In genomic region chr1:147752531-147752930, GRCh38 we compare ENCODE assay signal across 39 cellular contexts. TPM values are rescaled to one million over a fixed set of nuclear protein-coding genes. Genes with fewer than 3 reads are reported as not detected.
"Had no signal": no experiment of that assay in that cellular context is flagged by ENCODE, and none has a peak within 500 bp of the region (broad histone marks: within the 10 kb centered on the region; RNA-seq: fewer than 3 reads in every experiment).

No MANE protein-coding gene starts in this region.

- H3K9me3 Mint-ChIP-seq: activated B cell treated with CpG ODN at 0.5 μM for 24 hours; activated CD4-positive, alpha-beta memory T cell treated with anti-CD3 and anti-CD28 coated beads for 36 hours; activated CD4-positive, alpha-beta T cell treated with anti-CD3 and anti-CD28 coated beads, Interleukin-2, amount 10 ng/mL, durations not matched to agents 24 days and 14 days; activated CD8-positive, alpha-beta T cell treated with anti-CD3 and anti-CD28 coated beads for 36 hours; activated naive CD4-positive, alpha-beta T cell treated with anti-CD3 and anti-CD28 coated beads for 36 hours; activated naive CD4-positive, alpha-beta T cell treated with anti-CD3 and anti-CD28 coated beads, Interleukin-2, amount 50 U/mL, for 24 hours; activated naive CD8-positive, alpha-beta T cell treated with anti-CD3 and anti-CD28 coated beads, Interleukin-2, amount 10 ng/mL, durations not matched to agents 7 days and 5 days; activated naive CD8-positive, alpha-beta T cell treated with anti-CD3 and anti-CD28 coated beads, Interleukin-2, amount 50 U/mL, for 24 hours; activated T-cell treated with anti-CD3 and anti-CD28 coated beads, Interleukin-2, amount 50 U/mL, for 4 hours; activated T-cell treated with anti-CD3 and anti-CD28 coated beads, Interleukin-2, amount 50 U/mL, for 72 hours; activated T-helper 1 cell treated with anti-CD3 and anti-CD28 coated beads, Interleukin-12 subunit alpha, Interleukin-12 subunit beta, Interleukin-2, Interleukin-4 antibody, amounts not matched to agents 30 ng/mL and 10 ng/mL and 1 ng/mL, durations not matched to agents 14 hours and 24 hours and 36 hours; activated T-helper 17 cell treated with anti-CD3 and anti-CD28 coated beads, Interleukin-2, amount 50 U/mL, for 72 hours; brain; central memory CD8-positive, alpha-beta T cell; T-helper 1 cell treated with Interleukin-12 subunit alpha and Interleukin-12 subunit beta and Interleukin-4 antibody, amounts not matched to agents 30 μg/mL and 1 μg/mL, for 36 hours; T-helper 2 cell treated with Interferon-gamma antibody and Interleukin-4, amounts not matched to agents 5 μg/mL and 100 μg/mL, for 36 hours had no signal

- H3K27ac Mint-ChIP-seq: activated B cell treated with CpG ODN at 0.5 μM for 24 hours; activated CD4-positive, alpha-beta memory T cell treated with anti-CD3 and anti-CD28 coated beads for 36 hours; activated CD4-positive, alpha-beta T cell treated with anti-CD3 and anti-CD28 coated beads, Interleukin-2, amount 10 ng/mL, durations not matched to agents 24 days and 14 days; activated CD8-positive, alpha-beta T cell treated with anti-CD3 and anti-CD28 coated beads for 36 hours; activated naive CD4-positive, alpha-beta T cell treated with anti-CD3 and anti-CD28 coated beads for 36 hours; activated naive CD4-positive, alpha-beta T cell treated with anti-CD3 and anti-CD28 coated beads, Interleukin-2, amount 50 U/mL, for 24 hours; activated naive CD8-positive, alpha-beta T cell; activated naive CD8-positive, alpha-beta T cell treated with anti-CD3 and anti-CD28 coated beads, Interleukin-2, amount 10 ng/mL, durations not matched to agents 7 days and 5 days; activated naive CD8-positive, alpha-beta T cell treated with anti-CD3 and anti-CD28 coated beads, Interleukin-2, amount 50 U/mL, for 24 hours; activated T-helper 1 cell treated with anti-CD3 and anti-CD28 coated beads, Interleukin-12 subunit alpha, Interleukin-12 subunit beta, Interleukin-2, Interleukin-4 antibody, amounts not matched to agents 30 ng/mL and 10 ng/mL and 1 ng/mL, durations not matched to agents 14 hours and 24 hours and 36 hours; activated T-helper 17 cell treated with anti-CD3 and anti-CD28 coated beads, Interleukin-2, amount 50 U/mL, for 72 hours; T-helper 1 cell treated with Interleukin-12 subunit alpha and Interleukin-12 subunit beta and Interleukin-4 antibody, amounts not matched to agents 30 μg/mL and 1 μg/mL, for 36 hours; T-helper 2 cell treated with Interferon-gamma antibody and Interleukin-4, amounts not matched to agents 5 μg/mL and 100 μg/mL, for 36 hours had no signal

- H3K4me3 Mint-ChIP-seq: activated B cell treated with CpG ODN at 0.5 μM for 24 hours; activated CD4-positive, alpha-beta memory T cell treated with anti-CD3 and anti-CD28 coated beads for 36 hours; activated CD4-positive, alpha-beta T cell treated with anti-CD3 and anti-CD28 coated beads, Interleukin-2, amount 10 ng/mL, durations not matched to agents 24 days and 14 days; activated CD8-positive, alpha-beta T cell treated with anti-CD3 and anti-CD28 coated beads for 36 hours; activated naive CD4-positive, alpha-beta T cell treated with anti-CD3 and anti-CD28 coated beads for 36 hours; activated naive CD4-positive, alpha-beta T cell treated with anti-CD3 and anti-CD28 coated beads, Interleukin-2, amount 50 U/mL, for 24 hours; activated naive CD8-positive, alpha-beta T cell; activated naive CD8-positive, alpha-beta T cell treated with anti-CD3 and anti-CD28 coated beads, Interleukin-2, amount 10 ng/mL, durations not matched to agents 7 days and 5 days; activated naive CD8-positive, alpha-beta T cell treated with anti-CD3 and anti-CD28 coated beads, Interleukin-2, amount 50 U/mL, for 24 hours; activated T-cell treated with anti-CD3 and anti-CD28 coated beads, Interleukin-2, amount 50 U/mL, for 4 hours; activated T-cell treated with anti-CD3 and anti-CD28 coated beads, Interleukin-2, amount 50 U/mL, for 72 hours; activated T-helper 1 cell treated with anti-CD3 and anti-CD28 coated beads, Interleukin-12 subunit alpha, Interleukin-12 subunit beta, Interleukin-2, Interleukin-4 antibody, amounts not matched to agents 30 ng/mL and 10 ng/mL and 1 ng/mL, durations not matched to agents 14 hours and 24 hours and 36 hours; activated T-helper 17 cell treated with anti-CD3 and anti-CD28 coated beads, Interleukin-2, amount 50 U/mL, for 72 hours; brain; central memory CD8-positive, alpha-beta T cell; T-helper 1 cell treated with Interleukin-12 subunit alpha and Interleukin-12 subunit beta and Interleukin-4 antibody, amounts not matched to agents 30 μg/mL and 1 μg/mL, for 36 hours; T-helper 2 cell treated with Interferon-gamma antibody and Interleukin-4, amounts not matched to agents 5 μg/mL and 100 μg/mL, for 36 hours had no signal

- H3K27me3 ChIP-seq: ascending aorta, cardiac muscle cell had no signal

- H3K36me3 ChIP-seq: ascending aorta, cardiac muscle cell had no signal

- H3K4me1 Mint-ChIP-seq: activated B cell treated with CpG ODN at 0.5 μM for 24 hours; activated CD4-positive, alpha-beta T cell treated with anti-CD3 and anti-CD28 coated beads, Interleukin-2, amount 10 ng/mL, durations not matched to agents 24 days and 14 days; activated naive CD4-positive, alpha-beta T cell treated with anti-CD3 and anti-CD28 coated beads, Interleukin-2, amount 50 U/mL, for 24 hours; activated naive CD8-positive, alpha-beta T cell treated with anti-CD3 and anti-CD28 coated beads, Interleukin-2, amount 10 ng/mL, durations not matched to agents 7 days and 5 days; activated naive CD8-positive, alpha-beta T cell treated with anti-CD3 and anti-CD28 coated beads, Interleukin-2, amount 50 U/mL, for 24 hours; central memory CD8-positive, alpha-beta T cell had no signal

- ATAC-seq: activated CD8-positive, alpha-beta T cell treated with anti-CD3 and anti-CD28 coated beads for 36 hours; activated naive CD8-positive, alpha-beta T cell treated with anti-CD3 and anti-CD28 coated beads, Interleukin-2, amount 50 U/mL, for 24 hours; activated T-cell treated with anti-CD3 and anti-CD28 coated beads, Interleukin-2, amount 50 U/mL, for 4 hours; activated T-cell treated with anti-CD3 and anti-CD28 coated beads, Interleukin-2, amount 50 U/mL, for 72 hours; activated T-helper 17 cell treated with anti-CD3 and anti-CD28 coated beads, Interleukin-2, amount 50 U/mL, for 72 hours had no signal

- H3K4me3 ChIP-seq: ascending aorta, cardiac muscle cell had no signal

- H3K27me3 Mint-ChIP-seq: activated B cell treated with CpG ODN at 0.5 μM for 24 hours; activated CD4-positive, alpha-beta memory T cell treated with anti-CD3 and anti-CD28 coated beads for 36 hours; activated CD8-positive, alpha-beta T cell treated with anti-CD3 and anti-CD28 coated beads for 36 hours; activated naive CD4-positive, alpha-beta T cell treated with anti-CD3 and anti-CD28 coated beads, Interleukin-2, amount 50 U/mL, for 24 hours; activated naive CD8-positive, alpha-beta T cell; activated naive CD8-positive, alpha-beta T cell treated with anti-CD3 and anti-CD28 coated beads, Interleukin-2, amount 50 U/mL, for 24 hours; activated T-helper 17 cell treated with anti-CD3 and anti-CD28 coated beads, Interleukin-2, amount 50 U/mL, for 72 hours; central memory CD8-positive, alpha-beta T cell had no signal

- H3K9me3 ChIP-seq: ascending aorta had no signal

- H3K27ac ChIP-seq: ascending aorta, cardiac muscle cell, VCaP had no signal

- DNase-seq: activated B cell treated with CpG ODN at 0.5 μM for 24 hours; activated CD4-positive, alpha-beta memory T cell treated with anti-CD3 and anti-CD28 coated beads for 36 hours; activated CD4-positive, alpha-beta T cell treated with anti-CD3 and anti-CD28 coated beads for 4 hours; activated CD4-positive, alpha-beta T cell treated with anti-CD3 and anti-CD28 coated beads, Interleukin-2, amount 10 ng/mL, durations not matched to agents 24 days and 14 days; activated CD4-positive, alpha-beta T cell treated with anti-CD3 and anti-CD28 coated beads, Interleukin-2, amount 50 U/mL, for 1 hour; activated CD4-positive, alpha-beta T cell treated with anti-CD3 and anti-CD28 coated beads, Interleukin-2, amount 50 U/mL, for 4 hours; activated CD4-positive, CD25-positive, alpha-beta regulatory T cell treated with anti-CD3 and anti-CD28 coated beads, Interleukin-2, amount 50 U/mL, for 72 hours; activated CD8-positive, alpha-beta memory T cell treated with anti-CD3 and anti-CD28 coated beads, Interleukin-2, amount 50 U/mL, for 4 hours; activated CD8-positive, alpha-beta T cell treated with anti-CD3 and anti-CD28 coated beads for 36 hours; activated effector memory CD4-positive, alpha-beta T cell treated with anti-CD3 and anti-CD28 coated beads, Interleukin-2, amount 50 U/mL, for 16 hours; activated gamma-delta T cell treated with Interleukin-2 at 50 U/mL for 16 hours; activated naive CD4-positive, alpha-beta T cell; activated naive CD4-positive, alpha-beta T cell treated with anti-CD3 and anti-CD28 coated beads for 36 hours; activated naive CD8-positive, alpha-beta T cell treated with anti-CD3 and anti-CD28 coated beads, Interleukin-2, amount 10 ng/mL, durations not matched to agents 7 days and 5 days; activated naive CD8-positive, alpha-beta T cell treated with anti-CD3 and anti-CD28 coated beads, Interleukin-2, amount 50 U/mL, for 24 hours; activated T-cell treated with anti-CD3 and anti-CD28 coated beads for 4 hours; activated T-cell treated with anti-CD3 and anti-CD28 coated beads, Interleukin-2, amount 50 U/mL, for 1 hour; activated T-cell treated with anti-CD3 and anti-CD28 coated beads, Interleukin-2, amount 50 U/mL, for 4 hours; activated T-cell treated with anti-CD3 and anti-CD28 coated beads, Interleukin-2, amount 50 U/mL, for 72 hours; amygdala; anterior cingulate cortex; caudate nucleus; cerebellar nuclear complex; T-helper 1 cell; T-helper 2 cell; T-helper 9 cell had no signal

- H3K36me3 Mint-ChIP-seq: activated CD4-positive, alpha-beta memory T cell treated with anti-CD3 and anti-CD28 coated beads for 36 hours; activated naive CD4-positive, alpha-beta T cell treated with anti-CD3 and anti-CD28 coated beads, Interleukin-2, amount 50 U/mL, for 24 hours; activated naive CD8-positive, alpha-beta T cell; activated naive CD8-positive, alpha-beta T cell treated with anti-CD3 and anti-CD28 coated beads, Interleukin-2, amount 10 ng/mL, durations not matched to agents 7 days and 5 days; brain had no signal

RNA-seq across cellular contexts. Expression of gene GJA5, which starts 7.9 kb away (rescaled TPM):
- total RNA-seq: activated B cell treated with CpG ODN at 0.5 μM for 24 hours; activated CD4-positive, alpha-beta memory T cell treated with anti-CD3 and anti-CD28 coated beads for 36 hours; activated CD4-positive, alpha-beta T cell treated with anti-CD3 and anti-CD28 coated beads, Interleukin-2, amount 10 ng/mL, durations not matched to agents 24 days and 14 days; activated CD8-positive, alpha-beta memory T cell treated with anti-CD3 and anti-CD28 coated beads for 36 hours; activated CD8-positive, alpha-beta T cell treated with anti-CD3 and anti-CD28 coated beads for 36 hours; activated naive CD4-positive, alpha-beta T cell treated with anti-CD3 and anti-CD28 coated beads for 36 hours; activated naive CD8-positive, alpha-beta T cell treated with anti-CD3 and anti-CD28 coated beads, Interleukin-2, amount 10 ng/mL, durations not matched to agents 7 days and 5 days; activated T-cell treated with anti-CD3 and anti-CD28 coated beads, Interleukin-2, amount 50 U/mL, for 4 hours; activated T-cell treated with anti-CD3 and anti-CD28 coated beads, Interleukin-2, amount 50 U/mL, for 72 hours; activated T-helper 1 cell treated with anti-CD3 and anti-CD28 coated beads, Interleukin-12 subunit alpha, Interleukin-12 subunit beta, Interleukin-2, Interleukin-4 antibody, amounts not matched to agents 30 ng/mL and 10 ng/mL and 1 ng/mL, durations not matched to agents 14 hours and 24 hours and 36 hours; activated T-helper 17 cell treated with anti-CD3 and anti-CD28 coated beads, Interleukin-2, amount 50 U/mL, for 72 hours; bronchial epithelial cell had no signal
